In genomic region chrX:19791562-19791961, GRCh38 we compare ENCODE assay signal across 9 cellular contexts.
A peak's percentile ranks its signal among the peaks of the same experiment; 100 is the strongest.
DNase-seq lines count a peak whose midpoint lies in the region; ATAC-seq and TF ChIP-seq lines count a peak whose summit lies in the region.
"Had no signal": no experiment of that assay in that cellular context is flagged by ENCODE, and none has a peak within 500 bp of the region (broad histone marks: within the 10 kb centered on the region; RNA-seq: fewer than 3 reads in every experiment).

No MANE protein-coding gene starts in this region.

- H3K4me3 Mint-ChIP-seq in nephron progenitor cell = no peak overlapping the region

- H3K4me3 ChIP-seq in GM06990 (replicated peaks; ENCODE audit: low read depth, low read length) = no peak overlapping the region
- H3K4me3 ChIP-seq in NB4 (ENCODE audit: low read depth, low read length) = no peak overlapping the region
- H3K4me3 ChIP-seq in epithelial cell of esophagus (ENCODE audit: low read length) = no peak overlapping the region
- no peak overlapping the region for H3K4me3 ChIP-seq in HAP-1

- peak; percentile 33 for DNase-seq in GM06990 (ENCODE audit: extremely low read depth, insufficient read length)
- peak; percentile 79 for DNase-seq in NB4 (ENCODE audit: low read depth)
- DNase-seq in epithelial cell of esophagus (ENCODE audit: low read depth) = peak; percentile 16
- DNase-seq in NCI-H2029 (lab: John Stamatoyannopoulos, UW) = no peak
- DNase-seq in NCI-H82 treated with DMSO at 0.1 percent for 48 hours (lab: John Stamatoyannopoulos, UW; ENCODE audit: unreplicated experiment) = no peak
- no peak for DNase-seq in HAP-1 (ENCODE audit: low spot score in 2 of 2)
- DNase-seq in nephron progenitor cell = no peak
- DNase-seq: Kasumi-1 had no signal

- no peak for TF ChIP-seq POLR2A in NB4 (IDR thresholded peaks at IDR 0.05; ENCODE audit: extremely low read depth, insufficient read length)

- H3K36me3 ChIP-seq in GM06990 (ENCODE audit: control insufficient read depth, insufficient read depth, low read length) (peaks cover 1% of the 10 kb centered on the region; the same call in 1 of the 2 replicates), HAP-1 (replicated peaks) (no peaks in the 10 kb centered on the region)

- no peak overlapping the region for H3K27ac Mint-ChIP-seq in nephron progenitor cell

- H3K27me3 ChIP-seq in GM06990 (replicated peaks; ENCODE audit: control insufficient read depth, insufficient read depth, low read length) (no peaks in the 10 kb centered on the region), HAP-1 (ENCODE audit: low read depth) (no peaks in the 10 kb centered on the region)

- in situ Hi-C loops in HAP-1 (cut with MboI; ENCODE audit: low sequenced_read_pairs) = no loop called here

- H3K9me3 Mint-ChIP-seq in nephron progenitor cell = peaks cover 52% of the 10 kb centered on the region

- no peaks in the 10 kb centered on the region for H3K9me3 ChIP-seq in HAP-1

- H3K36me3 Mint-ChIP-seq in nephron progenitor cell (ENCODE audit: low read depth) = no peaks in the 10 kb centered on the region

- no peak for TF ChIP-seq CTCF in GM06990 (IDR thresholded peaks at IDR 0.05; ENCODE audit: insufficient read depth, low read length, poor library complexity, severe bottlenecking)
- no peak for TF ChIP-seq CTCF in NB4 (IDR thresholded peaks at IDR 0.05; ENCODE audit: low read depth, low read length)
- TF ChIP-seq CTCF in epithelial cell of esophagus (IDR thresholded peaks at IDR 0.05; ENCODE audit: insufficient read depth, low read depth, low read length, missing control alignments) = no peak
- TF ChIP-seq CTCF in nephron progenitor cell (IDR thresholded peaks at IDR 0.05) = no peak

- no peaks in the 10 kb centered on the region for H3K27me3 Mint-ChIP-seq in nephron progenitor cell (ENCODE audit: low read depth, poor library complexity)

- H3K4me1 ChIP-seq in HAP-1 = peaks cover 14% of the 10 kb centered on the region

- H3K4me1 Mint-ChIP-seq in nephron progenitor cell = peaks cover 14% of the 10 kb centered on the region

- ATAC-seq in GM21619 (IDR thresholded peaks at IDR 0.05; ENCODE audit: unreplicated experiment) = peak; percentile 64

Comparison
In these comparisons a context has a peak if more than half of its experiments do, and no peak if none do; other contexts are left out.
1. DNase-seq: peak in GM06990 (single experiment), NB4 (single experiment) and epithelial cell of esophagus (single experiment); none in NCI-H2029 (single experiment), NCI-H82 treated with DMSO at 0.1 percent for 48 hours (single experiment), HAP-1 (0 of 2) and nephron progenitor cell (single experiment).